Comparison of ENCODE assay signal across 18 cellular contexts in genomic region chr6:143621159-143621873, GRCh38. TPM values are rescaled to one million over a fixed set of nuclear protein-coding genes. Genes with fewer than 3 reads are reported as not detected.
DNase-seq lines count a peak whose midpoint lies in the region; ATAC-seq, FAIRE-seq and TF ChIP-seq lines count a peak whose summit lies in the region.
"Had no signal": no experiment of that assay in that cellular context is flagged by ENCODE, and none has a peak within 500 bp of the region (broad histone marks: within the 10 kb centered on the region; RNA-seq: fewer than 3 reads in every experiment).

No MANE protein-coding gene starts in this region.

- peaks cover 17% of the 10 kb centered on the region for H3K4me1 ChIP-seq in HepG2 (ENCODE audit: insufficient read depth, low read length)
- H3K4me1 ChIP-seq in right lobe of liver: no peaks in the 10 kb centered on the region
- H3K4me1 ChIP-seq: BLaER1 had no signal

- no peaks in the 10 kb centered on the region for H4K20me1 ChIP-seq in HepG2 (ENCODE audit: insufficient read depth, low read length)
- H4K20me1 ChIP-seq: BLaER1 had no signal

- no peaks in the 10 kb centered on the region for H3K79me2 ChIP-seq in HepG2 (ENCODE audit: insufficient read depth, low read length)

- peaks cover 2% of the 10 kb centered on the region for H3K36me3 Mint-ChIP-seq in central memory CD8-positive, alpha-beta T cell (ENCODE audit: insufficient read depth)
- H3K36me3 Mint-ChIP-seq in osteocyte (ENCODE audit: unreplicated experiment): no peaks in the 10 kb centered on the region
- H3K36me3 Mint-ChIP-seq in progenitor cell of endocrine pancreas (ENCODE audit: insufficient read depth): no peaks in the 10 kb centered on the region

- no peak overlapping the region for H3K9ac ChIP-seq in HepG2 (ENCODE audit: insufficient read depth, low read depth, low read length)
- H3K9ac ChIP-seq: BLaER1 had no signal

- no peak for TF ChIP-seq RAD21 in HepG2 (CRISPR knock-in tag; IDR thresholded peaks at IDR 0.05)

- TF ChIP-seq CTCF in HepG2 (CRISPR knock-in tag; IDR thresholded peaks at IDR 0.05) (no peak), right lobe of liver (IDR thresholded peaks at IDR 0.05) (no peak), osteocyte (IDR thresholded peaks at IDR 0.05) (no peak), progenitor cell of endocrine pancreas (IDR thresholded peaks at IDR 0.05; ENCODE audit: unreplicated experiment) (no peak)

- H2AFZ ChIP-seq in HepG2 (ENCODE audit: low read length): no peak overlapping the region

- H3K36me3 ChIP-seq in HepG2 (replicated peaks in 1 of 2; ENCODE audit: control insufficient read depth in 1 of 2, insufficient read depth in 2 of 2, low read length in 2 of 2) (no peaks in the 10 kb centered on the region), right lobe of liver (no peaks in the 10 kb centered on the region)
- H3K36me3 ChIP-seq: BLaER1 had no signal

- H3K27ac ChIP-seq in HepG2 (ENCODE audit: extremely low read length, insufficient read depth, low read length) (no peak overlapping the region), right lobe of liver (no peak overlapping the region)
- H3K27ac ChIP-seq: BLaER1 had no signal

- H3K9me3 Mint-ChIP-seq in central memory CD8-positive, alpha-beta T cell: no peaks in the 10 kb centered on the region
- H3K9me3 Mint-ChIP-seq in osteocyte (ENCODE audit: unreplicated experiment) (no peaks in the 10 kb centered on the region), progenitor cell of endocrine pancreas (ENCODE audit: low read depth) (no peaks in the 10 kb centered on the region)
- H3K9me3 Mint-ChIP-seq: IgD-negative memory B cell had no signal

- no peak for ATAC-seq in HepG2
- ATAC-seq in right lobe of liver: no peak
- ATAC-seq in central memory CD8-positive, alpha-beta T cell (replicated peaks; ENCODE audit: extremely low read depth, poor library complexity, severe bottlenecking): no peak
- no peak for ATAC-seq in GM18519 (IDR thresholded peaks at IDR 0.05; ENCODE audit: low FRiP score, unreplicated experiment)
- ATAC-seq in GM21447 (IDR thresholded peaks at IDR 0.05; ENCODE audit: unreplicated experiment): no peak

- H3K4me3 Mint-ChIP-seq in central memory CD8-positive, alpha-beta T cell: no peak overlapping the region
- H3K4me3 Mint-ChIP-seq in osteocyte (ENCODE audit: unreplicated experiment) (no peak overlapping the region), progenitor cell of endocrine pancreas (ENCODE audit: low read depth) (no peak overlapping the region)

- H3K9me3 ChIP-seq in HepG2 (ENCODE audit: low read length) (no peaks in the 10 kb centered on the region), right lobe of liver (no peaks in the 10 kb centered on the region)
- H3K9me3 ChIP-seq: BLaER1 had no signal

- H3K4me1 Mint-ChIP-seq in central memory CD8-positive, alpha-beta T cell: peaks cover 63% of the 10 kb centered on the region
- H3K4me1 Mint-ChIP-seq in osteocyte (ENCODE audit: unreplicated experiment) (peaks cover 30% of the 10 kb centered on the region), progenitor cell of endocrine pancreas (ENCODE audit: low read depth) (peaks cover 9% of the 10 kb centered on the region)

- H3K4me3 ChIP-seq in HepG2 (replicated peaks in 1 of 3; ENCODE audit: insufficient read depth in 1 of 3, low read depth in 2 of 3, low read length in 3 of 3) (no peak overlapping the region), right lobe of liver (no peak overlapping the region)
- H3K4me3 ChIP-seq: BLaER1 had no signal

- DNase-seq in HepG2 (ENCODE audit: low spot score): no peak
- no peak for DNase-seq in right lobe of liver
- DNase-seq in central memory CD8-positive, alpha-beta T cell (ENCODE audit: low spot score in 2 of 2): no peak
- DNase-seq in osteocyte (ENCODE audit: extremely low spot score, unreplicated experiment): no peak
- no peak for DNase-seq in ACHN
- DNase-seq in progenitor cell of endocrine pancreas (ENCODE audit: low spot score, unreplicated experiment): no peak
- DNase-seq: DMS 273 treated with DMSO at 0.1 percent for 48 hours; GF-D8; NCI-H187 treated with DMSO at 0.1 percent for 48 hours; NCI-H526 treated with DMSO at 0.1 percent for 48 hours; NK-92 treated with Interleukin-12 subunit alpha and Interleukin-12 subunit beta, amount 100 ng/mL, for 24 hours; SHP77 treated with DMSO at 0.1 percent for 48 hours had no signal

- 89% methylated on average over 8 of the region's 8 CpGs for WGBS in HepG2 (ENCODE audit: low lambda C conversion rate)
- WGBS in right lobe of liver (ENCODE audit: insufficient coverage, low coverage, low lambda C conversion rate, missing lambda C conversion rate): 91% methylated on average over 8 of the region's 8 CpGs

- H3K27me3 ChIP-seq in HepG2 (ENCODE audit: control insufficient read depth in 1 of 2, insufficient read depth in 2 of 2, low read length in 2 of 2) (no peaks in the 10 kb centered on the region), right lobe of liver (no peaks in the 10 kb centered on the region)
- H3K27me3 ChIP-seq: BLaER1 had no signal

- no peak overlapping the region for H3K4me2 ChIP-seq in HepG2 (ENCODE audit: low read depth, low read length)
- H3K4me2 ChIP-seq: BLaER1 had no signal

- FAIRE-seq in HepG2 (lab: Jason Lieb, UNC): no peak
- FAIRE-seq: GM12891, GM18507 had no signal

- intact Hi-C loops in HepG2 (cut with micrococcal nuclease; ENCODE audit: unreplicated experiment): no loop called here
- intact Hi-C loops in right lobe of liver (cut with DNase I): no loop called here

- in situ Hi-C loops in HepG2 (cut with HindIII; ENCODE audit: extremely low pct_ligation_motif_present, low pct_unique_long_range_greater_than_20kb) (no loop called here), ACHN (cut with HindIII; ENCODE audit: low pct_ligation_motif_present, low pct_unique_long_range_greater_than_20kb, low sequenced_read_pairs) (no loop called here)

- no peak for TF ChIP-seq EP300 in HepG2 (IDR thresholded peaks at IDR 0.05; ENCODE audit: low read depth in 2 of 2, low read length in 2 of 2)
- TF ChIP-seq EP300 in HepG2 (CRISPR knock-in tag; IDR thresholded peaks at IDR 0.05; ENCODE audit: borderline replicate concordance): no peak

- no peaks in the 10 kb centered on the region for H3K27me3 Mint-ChIP-seq in central memory CD8-positive, alpha-beta T cell
- H3K27me3 Mint-ChIP-seq in osteocyte (ENCODE audit: unreplicated experiment) (no peaks in the 10 kb centered on the region), progenitor cell of endocrine pancreas (no peaks in the 10 kb centered on the region)
- H3K27me3 Mint-ChIP-seq: IgD-negative memory B cell had no signal

- POLR2A ChIA-PET in HepG2 (lab: Yijun Ruan, JAX): interaction anchor here (1.4 kb wide), 1 partner anchor 222 kb away, joined by 3 read pairs; the partner anchor contains the start of gene LTV1

- H3K27ac Mint-ChIP-seq in central memory CD8-positive, alpha-beta T cell (ENCODE audit: low read depth): peak overlapping the region; percentile 6
- H3K27ac Mint-ChIP-seq in osteocyte (ENCODE audit: unreplicated experiment) (peak overlapping the region; percentile 86), progenitor cell of endocrine pancreas (no peak overlapping the region)
- H3K27ac Mint-ChIP-seq: IgD-negative memory B cell had no signal

- BruUV-seq in HepG2 (replicated peaks; lab: Mats Ljungman, UMichigan): no TSS peak

- CTCF ChIA-PET in HepG2 (lab: Yijun Ruan, JAX; ENCODE audit: low intra/inter-chr PET ratio, low total read pairs): no interaction called here

- TF ChIP-seq POLR2A in HepG2 (IDR thresholded peaks at IDR 0.05; ENCODE audit: insufficient read depth in 1 of 2, low read depth in 2 of 2, low read length in 2 of 2) (no peak), right lobe of liver (IDR thresholded peaks at IDR 0.05) (no peak)

TF ChIP-seq in HepG2, 621 proteins besides CTCF, POLR2A, EP300 and RAD21:
- peak; percentile 75 for TF ChIP-seq ZNF629 (CRISPR knock-in tag; conservative IDR thresholded peaks at IDR 0.05)
- no peak for TF ChIP-seq NFRKB (IDR thresholded peaks at IDR 0.05)
- TF ChIP-seq BORCS8-MEF2B (CRISPR knock-in tag; IDR thresholded peaks at IDR 0.05): no peak
- TF ChIP-seq ZNF878 (CRISPR knock-in tag; IDR thresholded peaks at IDR 0.05): no peak
- TF ChIP-seq ZNF614 (CRISPR knock-in tag; IDR thresholded peaks at IDR 0.05; ENCODE audit: borderline replicate concordance): no peak
- TF ChIP-seq CAMTA2 (CRISPR knock-in tag; IDR thresholded peaks at IDR 0.05; ENCODE audit: borderline replicate concordance): no peak
- no peak for TF ChIP-seq DR1 (CRISPR knock-in tag; IDR thresholded peaks at IDR 0.05)

RNA-seq across cellular contexts. Expression of gene PHACTR2, which starts 56.4 kb away (rescaled TPM):
- 28.2 and 39.1 TPM in 2 replicates for total RNA-seq in HepG2 (2016; rRNA removed; fragmentation: Illumina TruSeq; extraction: Trizol)
- 14.4 and 16.0 TPM in 2 replicates for total RNA-seq in HepG2 (2016; cell fraction: cytosol; rRNA removed; fragmentation: Illumina TruSeq; extraction: Trizol; ENCODE audit: low read depth)
- 28.7 and 34.3 TPM in 2 replicates for total RNA-seq in HepG2 (2016; cell fraction: insoluble cytoplasmic fraction; rRNA removed; fragmentation: Illumina TruSeq; extraction: Trizol)
- 29.1 and 31.7 TPM in 2 replicates for total RNA-seq in HepG2 (2016; cell fraction: membrane; rRNA removed; fragmentation: Illumina TruSeq; extraction: Trizol)
- 27.6 and 29.4 TPM in 2 replicates for total RNA-seq in HepG2 (2016; cell fraction: nucleus; rRNA removed; fragmentation: Illumina TruSeq; extraction: Trizol)
- 8.4 and 11.3 TPM in 2 replicates for polyA plus RNA-seq in HepG2 (2011; rRNA removed)
- 7.5 and 8.1 TPM in 2 replicates for polyA plus RNA-seq in HepG2 (2011; cell fraction: cytosol; rRNA removed)
- polyA plus RNA-seq in HepG2 (2011; cell fraction: nucleus; rRNA removed): 6.0 and 7.3 TPM in 2 replicates
- polyA plus RNA-seq in HepG2 (2012): 6.6 and 11.5 TPM in 2 replicates
- 8.4 and 10.1 TPM in 2 replicates for polyA plus RNA-seq in HepG2 (2016; cell fraction: cytosol; fragmentation: Illumina TruSeq; extraction: Trizol; ENCODE audit: low read depth)
- 14.6 and 15.0 TPM in 2 replicates for polyA plus RNA-seq in HepG2 (2016; cell fraction: insoluble cytoplasmic fraction; fragmentation: Illumina TruSeq; extraction: Trizol; ENCODE audit: low read depth)
- polyA plus RNA-seq in HepG2 (2016; cell fraction: membrane; fragmentation: Illumina TruSeq; extraction: Trizol; ENCODE audit: low read depth): 9.6 and 11.2 TPM in 2 replicates
- polyA plus RNA-seq in HepG2 (2016; cell fraction: nucleus; fragmentation: Illumina TruSeq; extraction: Trizol; ENCODE audit: insufficient read depth, low read depth): 12.7 and 13.6 TPM in 2 replicates
- polyA minus RNA-seq in HepG2 (2011; rRNA and poly(A)+ RNA removed; ENCODE audit: low replicate concordance): 13.8 and 29.8 TPM in 2 replicates
- polyA minus RNA-seq in HepG2 (2011; cell fraction: cytosol; rRNA and poly(A)+ RNA removed): 17.3 and 19.4 TPM in 2 replicates
- polyA minus RNA-seq in HepG2 (2011; cell fraction: nucleus; rRNA and poly(A)+ RNA removed): 29.9 and 31.0 TPM in 2 replicates
- total RNA-seq in right lobe of liver: 10 to 100 TPM; 14.0 to 62.7 (median 20.9) TPM
- total RNA-seq in osteocyte: 295 and 312 TPM in 2 replicates
- total RNA-seq in progenitor cell of endocrine pancreas: 53.7 and 55.2 TPM in 2 replicates
